Comparison of ENCODE assay signal across 1 cellular context in genomic region chr17:14316131-14316854, GRCh38.
TF ChIP-seq lines count a peak whose summit lies in the region.

No MANE protein-coding gene starts in this region.

TF ChIP-seq in HepG2, 621 proteins besides CTCF, POLR2A, EP300 and RAD21 (continued from another document):
- TF ChIP-seq RNF219 (CRISPR knock-in tag; IDR thresholded peaks at IDR 0.05) (no peak), ZNF674 (CRISPR knock-in tag; IDR thresholded peaks at IDR 0.05; ENCODE audit: low read depth) (no peak), ZNF639 (CRISPR knock-in tag; conservative IDR thresholded peaks at IDR 0.05) (no peak), TBX2 (CRISPR knock-in tag; IDR thresholded peaks at IDR 0.05; ENCODE audit: borderline replicate concordance) (peak; percentile 50; the same call in 1 of the 2 replicates), NFYC (CRISPR knock-in tag; IDR thresholded peaks at IDR 0.05) (no peak), SOX6 (IDR thresholded peaks at IDR 0.05) (no peak), SOX6 (CRISPR knock-in tag; IDR thresholded peaks at IDR 0.05) (peak; percentile 92), HMGXB4 (CRISPR knock-in tag; IDR thresholded peaks at IDR 0.05; ENCODE audit: borderline replicate concordance in 1 of 2, low read depth in 1 of 2) (0 out of 4 replicates have a peak, but pooled peaks of 1 of the 2 experiments have one; percentile 29), GABPB1 (CRISPR knock-in tag; IDR thresholded peaks at IDR 0.05) (no peak), HMG20A (CRISPR knock-in tag; IDR thresholded peaks at IDR 0.05; ENCODE audit: borderline replicate concordance) (peak; percentile 67; the same call in 1 of the 2 replicates), SOX5 (CRISPR knock-in tag; IDR thresholded peaks at IDR 0.05; ENCODE audit: borderline replicate concordance) (peak; percentile 78; the same call in 1 of the 2 replicates), SALL2 (CRISPR knock-in tag; IDR thresholded peaks at IDR 0.05) (no peak), ZNF563 (CRISPR knock-in tag; IDR thresholded peaks at IDR 0.05) (no peak), HDAC2 (CRISPR knock-in tag; IDR thresholded peaks at IDR 0.05) (peak; percentile 39; the same call in 1 of the 2 replicates), THAP9 (CRISPR knock-in tag; IDR thresholded peaks at IDR 0.05; ENCODE audit: borderline replicate concordance) (no peak), ZNF772 (CRISPR knock-in tag; IDR thresholded peaks at IDR 0.05) (no peak), FOXO1 (CRISPR knock-in tag; IDR thresholded peaks at IDR 0.05) (peak; percentile 75), ZNF7 (CRISPR knock-in tag; IDR thresholded peaks at IDR 0.05) (no peak), AKNA (CRISPR knock-in tag; IDR thresholded peaks at IDR 0.05; ENCODE audit: borderline replicate concordance) (no peak), KLF16 (CRISPR knock-in tag; IDR thresholded peaks at IDR 0.05) (no peak), ZBTB37 (CRISPR knock-in tag; IDR thresholded peaks at IDR 0.05) (0 out of 2 replicates have a peak, but pooled peaks have one; percentile 48), ZNF484 (CRISPR knock-in tag; IDR thresholded peaks at IDR 0.05; ENCODE audit: borderline replicate concordance, low read depth) (no peak), PRDM10 (CRISPR knock-in tag; IDR thresholded peaks at IDR 0.05; ENCODE audit: low read depth) (no peak), ASH2L (IDR thresholded peaks at IDR 0.05; ENCODE audit: insufficient read length, low read depth, low read length) (peak; percentile 64), HMGXB3 (CRISPR knock-in tag; IDR thresholded peaks at IDR 0.05; ENCODE audit: borderline replicate concordance) (no peak), GMEB2 (CRISPR knock-in tag; IDR thresholded peaks at IDR 0.05; ENCODE audit: low read depth) (no peak), ERF (CRISPR knock-in tag; IDR thresholded peaks at IDR 0.05) (peak; percentile 38), TSC22D2 (CRISPR knock-in tag; IDR thresholded peaks at IDR 0.05; ENCODE audit: borderline replicate concordance) (no peak)
